In genomic region chrX:100410083-100410590, GRCh38 we compare ENCODE assay signal across 8 cellular contexts. TPM values are rescaled to one million over a fixed set of nuclear protein-coding genes. Genes with fewer than 3 reads are reported as not detected.
DNase-seq lines count a peak whose midpoint lies in the region; ATAC-seq and TF ChIP-seq lines count a peak whose summit lies in the region.

PCDH19 (minus strand) TSS chrX:100410273; CDS start chrX:100408597, 1,676 bp downstream.

- TF ChIP-seq CTCF in cardiac muscle cell (IDR thresholded peaks at IDR 0.05; ENCODE audit: low read depth, low read length) (no peak), osteocyte (IDR thresholded peaks at IDR 0.05) (no peak), vagina (IDR thresholded peaks at IDR 0.05) (no peak)

- H3K4me3 Mint-ChIP-seq in osteocyte (ENCODE audit: unreplicated experiment): peak within 1 kb of the TSS; percentile 82

- H3K4me3 ChIP-seq in cardiac muscle cell (peak within 1 kb of the TSS; percentile 39), vagina (peak within 1 kb of the TSS; percentile 38 to 45)

- no peaks in the 10 kb centered on the region for H3K9me3 Mint-ChIP-seq in osteocyte (ENCODE audit: unreplicated experiment)

- DNase-seq in DMS53 (lab: John Stamatoyannopoulos, UW) (peak; percentile 85), M059J (ENCODE audit: low read depth) (peak; percentile 59), cardiac muscle cell (ENCODE audit: low read depth in 1 of 2, low spot score in 1 of 2) (peak; percentile 65 to 89), osteocyte (ENCODE audit: extremely low spot score, unreplicated experiment) (no peak), vagina (ENCODE audit: extremely low spot score in 2 of 2) (no peak)
- peak; percentile 27 for DNase-seq in activated naive CD4-positive, alpha-beta T cell treated with anti-CD3 and anti-CD28 coated beads, Interleukin-2, amount 50 U/mL, for 16 hours

- H3K27ac ChIP-seq in cardiac muscle cell: no peak within 1 kb of the TSS
- no peak within 1 kb of the TSS for H3K27ac ChIP-seq in vagina

- peaks cover 78% of the 10 kb centered on the region for H3K27me3 ChIP-seq in cardiac muscle cell
- no peaks in the 10 kb centered on the region for H3K27me3 ChIP-seq in vagina

- ATAC-seq in GM19324 (IDR thresholded peaks at IDR 0.05; ENCODE audit: low FRiP score, unreplicated experiment): no peak
- ATAC-seq in GM21390 (IDR thresholded peaks at IDR 0.05; ENCODE audit: unreplicated experiment): no peak

- H3K27ac Mint-ChIP-seq in osteocyte (ENCODE audit: unreplicated experiment): no peak within 1 kb of the TSS

- H3K36me3 ChIP-seq in cardiac muscle cell (no peaks in the 10 kb centered on the region), vagina (no peaks in the 10 kb centered on the region)

- H3K4me1 ChIP-seq in cardiac muscle cell (ENCODE audit: low read depth) (peaks cover 6% of the 10 kb centered on the region), vagina (peaks cover 7% of the 10 kb centered on the region)

- intact Hi-C loops in vagina (cut with DNase I): no loop called here

- H3K9me3 ChIP-seq in cardiac muscle cell (ENCODE audit: low read depth) (no peaks in the 10 kb centered on the region), vagina (no peaks in the 10 kb centered on the region)

- H3K4me1 Mint-ChIP-seq in osteocyte (ENCODE audit: unreplicated experiment): peaks cover 13% of the 10 kb centered on the region

- no peaks in the 10 kb centered on the region for H3K36me3 Mint-ChIP-seq in osteocyte (ENCODE audit: unreplicated experiment)

- peaks cover 52% of the 10 kb centered on the region for H3K27me3 Mint-ChIP-seq in osteocyte (ENCODE audit: unreplicated experiment)

- no peak for TF ChIP-seq POLR2A in vagina (IDR thresholded peaks at IDR 0.05)

RNA-seq across cellular contexts. Expression of gene PCDH19, which starts in this region (rescaled TPM):
- total RNA-seq in M059J (2014; rRNA removed; shearing (Covaris generic)): 0.12 and 0.81 TPM in 2 replicates
- 0.60 TPM in 2 replicates for total RNA-seq in cardiac muscle cell
- polyA plus RNA-seq in cardiac muscle cell: 0.14 and 1.7 TPM in 2 replicates
- 1.7 and 2.7 TPM in 2 replicates for total RNA-seq in osteocyte
- 3.4 TPM for total RNA-seq in vagina

Comparison
In these comparisons a context has a peak if more than half of its experiments do, and no peak if none do; other contexts are left out.
1. Peak in DNase-seq in M059J; RNA of the gene not detected or under 1 TPM.
2. DNase-seq: peak in DMS53 (single experiment), activated naive CD4-positive, alpha-beta T cell treated with anti-CD3 and anti-CD28 coated beads, Interleukin-2, amount 50 U/mL, for 16 hours (single experiment) and cardiac muscle cell (2 of 2); none in osteocyte (single experiment) and vagina (0 of 2).